In genomic region chr12:66733839-66734238, GRCh38 we compare ENCODE assay signal across 19 cellular contexts. TPM values are rescaled to one million over a fixed set of nuclear protein-coding genes. Genes with fewer than 3 reads are reported as not detected.
DNase-seq lines count a peak whose midpoint lies in the region; ATAC-seq and TF ChIP-seq lines count a peak whose summit lies in the region.
"Had no signal": no experiment of that assay in that cellular context is flagged by ENCODE, and none has a peak within 500 bp of the region (broad histone marks: within the 10 kb centered on the region; RNA-seq: fewer than 3 reads in every experiment).

No MANE protein-coding gene starts in this region.

- TF ChIP-seq RAD21 in neural cell (conservative IDR thresholded peaks at IDR 0.05), result no peak

- no peak overlapping the region for H2AK5ac ChIP-seq in H9 (ENCODE audit: insufficient read length, low read length)

- no peak overlapping the region for H2BK120ac ChIP-seq in H9 (ENCODE audit: low read depth, low read length, poor library complexity, severe bottlenecking)

- H3K27me3 ChIP-seq in H9 (ENCODE audit: insufficient read depth, low read length) (no peaks in the 10 kb centered on the region), iPS DF 6.9 (ENCODE audit: control insufficient read depth, insufficient read depth, low read length) (no peaks in the 10 kb centered on the region), neural cell (ENCODE audit: insufficient read depth, low read depth, low read length) (no peaks in the 10 kb centered on the region), gastroesophageal sphincter (no peaks in the 10 kb centered on the region)
- H3K27me3 ChIP-seq: SJCRH30 had no signal

- H3K9ac ChIP-seq in H9 (ENCODE audit: extremely low read depth, insufficient read length, low read length) (no peak overlapping the region), neural cell (ENCODE audit: low read length) (peak overlapping the region; percentile 33)

- H3K27ac ChIP-seq in H9 (ENCODE audit: insufficient read length, low read depth, low read length), result no peak overlapping the region
- H3K27ac ChIP-seq in iPS DF 6.9 (ENCODE audit: low read length), result no peak overlapping the region
- H3K27ac ChIP-seq in neural cell (ENCODE audit: low read length), result peak overlapping the region; percentile 70
- H3K27ac ChIP-seq in gastroesophageal sphincter, result no peak overlapping the region
- H3K27ac ChIP-seq: C4-2B, SJCRH30 had no signal

- no peak overlapping the region for H2AFZ ChIP-seq in H9 (ENCODE audit: low read length)
- no peak overlapping the region for H2AFZ ChIP-seq in neural cell (ENCODE audit: low read depth, low read length)

- H3K56ac ChIP-seq in H9 (ENCODE audit: insufficient read length, low read depth, low read length), result no peak overlapping the region

- no peak overlapping the region for H4K5ac ChIP-seq in H9 (ENCODE audit: insufficient read length, low read depth, low read length)

- H4K20me1 ChIP-seq in H9 (ENCODE audit: control insufficient read depth, insufficient read depth, insufficient read length) (no peaks in the 10 kb centered on the region), neural cell (ENCODE audit: insufficient read depth) (no peaks in the 10 kb centered on the region)

- no CpG with 5 or more reads among the region's 4 CpGs for WGBS in H9 (ENCODE audit: extremely low coverage, insufficient read length, low lambda C conversion rate)
- WGBS in iPS DF 6.9 (ENCODE audit: insufficient coverage, insufficient read length), result no CpG with 5 or more reads among the region's 4 CpGs
- WGBS in gastroesophageal sphincter (ENCODE audit: low coverage in 1 of 2), 2 donors, result 85 to 96% methylated on average over 4 of the region's 4 CpGs

- H3K9me3 ChIP-seq in H9 (ENCODE audit: control insufficient read depth, low read depth, low read length), result no peaks in the 10 kb centered on the region
- H3K9me3 ChIP-seq in iPS DF 6.9 (ENCODE audit: control insufficient read depth, insufficient read depth, low read length), result no peaks in the 10 kb centered on the region
- H3K9me3 ChIP-seq in neural cell (ENCODE audit: low read length), result no peaks in the 10 kb centered on the region
- no peaks in the 10 kb centered on the region for H3K9me3 ChIP-seq in gastroesophageal sphincter
- H3K9me3 ChIP-seq: SJCRH30 had no signal

- H3K4me3 Mint-ChIP-seq in H9, result no peak overlapping the region; a peak in 1 of 5 replicates
- no peak overlapping the region for H3K4me3 Mint-ChIP-seq in brain
- H3K4me3 Mint-ChIP-seq: CD8-positive, alpha-beta memory T cell; HFFc6 had no signal

- no peak overlapping the region for H4K8ac ChIP-seq in H9 (replicated peaks; ENCODE audit: insufficient read length, low read depth, low read length)

- no peak overlapping the region for H2BK12ac ChIP-seq in H9 (ENCODE audit: insufficient read length, low read depth, low read length)

- H3K4me1 ChIP-seq in H9 (ENCODE audit: insufficient read depth, low read length) (peaks cover 2% of the 10 kb centered on the region; the same call in 1 of the 2 replicates), iPS DF 6.9 (ENCODE audit: control insufficient read depth, insufficient read depth, low read length) (no peaks in the 10 kb centered on the region; the same call in 1 of the 2 replicates), gastroesophageal sphincter (no peaks in the 10 kb centered on the region)
- H3K4me1 ChIP-seq: SJCRH30 had no signal

- no peak overlapping the region for H3K18ac ChIP-seq in H9 (ENCODE audit: insufficient read length, low read depth, low read length)

- H2BK5ac ChIP-seq in H9 (ENCODE audit: insufficient read length, low read length), result no peak overlapping the region

- no peaks in the 10 kb centered on the region for H3K9me2 ChIP-seq in neural cell (ENCODE audit: insufficient read depth, low read length)

- H3T11ph ChIP-seq in H9 (ENCODE audit: low read length), result no peak overlapping the region

- no peak overlapping the region for H2BK20ac ChIP-seq in H9 (ENCODE audit: low read depth, low read length, poor library complexity, severe bottlenecking)

- no peak overlapping the region for H2BK15ac ChIP-seq in H9 (ENCODE audit: low read depth, low read length)

- H3K27ac Mint-ChIP-seq in H9 (peak overlapping the region; percentile 50 to 77 (median 65); a peak in 6 of 7 replicates), brain (peak overlapping the region in 4 of 5 experiments; percentile 7 to 77 (median 43))
- H3K27ac Mint-ChIP-seq: CD8-positive, alpha-beta memory T cell; HFFc6 had no signal

- H3K4ac ChIP-seq in H9 (ENCODE audit: low read depth, low read length), result no peak overlapping the region

- no peak for DNase-seq in H9
- peak; percentile 9 for DNase-seq in iPS DF 6.9 (ENCODE audit: low read depth, low spot score)
- DNase-seq in activated CD4-positive, alpha-beta T cell treated with anti-CD3 and anti-CD28 coated beads, Interleukin-2, amount 50 U/mL, for 48 hours, result no peak
- no peak for DNase-seq in activated CD4-positive, alpha-beta T cell treated with anti-CD3 and anti-CD28 coated beads, Interleukin-2, amount 50 U/mL, for 4 hours
- DNase-seq in NCI-H2196 treated with DMSO at 0.1 percent for 48 hours (lab: John Stamatoyannopoulos, UW; ENCODE audit: unreplicated experiment), result no peak
- DNase-seq: Calu3; CD8-positive, alpha-beta memory T cell; HFFc6; KG1; NCI-H1092; NCI-H1436 treated with DMSO at 0.1 percent for 48 hours; NCI-H2029; NCI-H526; OCI-M1; SJCRH30 had no signal

- no peak overlapping the region for H3K4me3 ChIP-seq in iPS DF 6.9 (ENCODE audit: low read length)
- peak overlapping the region; percentile 50 for H3K4me3 ChIP-seq in neural cell (ENCODE audit: low read length)
- no peak overlapping the region for H3K4me3 ChIP-seq in gastroesophageal sphincter
- H3K4me3 ChIP-seq: SJCRH30 had no signal

- H3K79me2 ChIP-seq in H9 (ENCODE audit: insufficient read depth, low read length), result no peaks in the 10 kb centered on the region
- H3K79me2 ChIP-seq in neural cell (replicated peaks; ENCODE audit: insufficient read depth, low read length), result no peaks in the 10 kb centered on the region

- TF ChIP-seq CTCF in H9 (conservative IDR thresholded peaks at IDR 0.05) (no peak), brain (conservative IDR thresholded peaks at IDR 0.05) (no peak), neural cell (IDR thresholded peaks at IDR 0.05; ENCODE audit: poor library complexity, severe bottlenecking) (no peak), gastroesophageal sphincter (IDR thresholded peaks at IDR 0.05) (no peak)

- no peaks in the 10 kb centered on the region for H3K23me2 ChIP-seq in H9 (ENCODE audit: insufficient read length, low read depth, low read length, poor library complexity, severe bottlenecking)

- H3K23ac ChIP-seq in H9 (ENCODE audit: insufficient read length, low read depth, low read length), result no peak overlapping the region

- no peak for ATAC-seq in gastroesophageal sphincter

- H3F3A ChIP-seq in neural cell (ENCODE audit: insufficient read depth, low read length, poor library complexity, severe bottlenecking), result no peaks in the 10 kb centered on the region

- no peak overlapping the region for H4K91ac ChIP-seq in H9 (ENCODE audit: insufficient read length, low read depth, low read length)

- H3K36me3 Mint-ChIP-seq in H9 (ENCODE audit: insufficient read depth in 1 of 3, low read depth in 3 of 3) (peaks cover 0 to 3% (median 3%) of the 10 kb centered on the region in 3 experiments; a peak in 2 of 7 replicates), brain (no peaks in the 10 kb centered on the region)
- H3K36me3 Mint-ChIP-seq: CD8-positive, alpha-beta memory T cell had no signal

- H3K79me1 ChIP-seq in H9 (ENCODE audit: insufficient read depth, low read depth, low read length, poor library complexity, severe bottlenecking), result no peaks in the 10 kb centered on the region

- H3K4me1 Mint-ChIP-seq in H9 (peaks cover 11 to 23% of the 10 kb centered on the region in 2 experiments), brain (peaks cover 29% of the 10 kb centered on the region)

- TF ChIP-seq EP300 in neural cell (conservative IDR thresholded peaks at IDR 0.05; ENCODE audit: poor library complexity, severe bottlenecking) (no peak), gastroesophageal sphincter (IDR thresholded peaks at IDR 0.05) (no peak)

- H3K36me3 ChIP-seq in iPS DF 6.9 (ENCODE audit: control insufficient read depth, insufficient read depth, low read length), result no peaks in the 10 kb centered on the region
- no peaks in the 10 kb centered on the region for H3K36me3 ChIP-seq in neural cell (ENCODE audit: insufficient read depth, low read length)
- H3K36me3 ChIP-seq in gastroesophageal sphincter, result no peaks in the 10 kb centered on the region
- H3K36me3 ChIP-seq: SJCRH30 had no signal

- TF ChIP-seq POLR2A in gastroesophageal sphincter (IDR thresholded peaks at IDR 0.05), result no peak

- H3K9me3 Mint-ChIP-seq in H9 (peaks cover 0 to 4% of the 10 kb centered on the region in 2 experiments; a peak in 1 of 5 replicates), brain (peaks cover 0 to 5% (median 0%) of the 10 kb centered on the region in 5 experiments)
- H3K9me3 Mint-ChIP-seq: CD8-positive, alpha-beta memory T cell had no signal

- H3K4me2 ChIP-seq in H9 (ENCODE audit: insufficient read depth, insufficient read length, low read length) (no peak overlapping the region), neural cell (ENCODE audit: low read length) (peak overlapping the region; percentile 27)

- H3K14ac ChIP-seq in H9 (ENCODE audit: insufficient read depth, low read length), result no peak overlapping the region

- H3K27me3 Mint-ChIP-seq in H9 (ENCODE audit: low read depth), result no peaks in the 10 kb centered on the region
- peaks cover 2% of the 10 kb centered on the region for H3K27me3 Mint-ChIP-seq in brain

TF ChIP-seq in neural cell, 6 proteins besides CTCF, POLR2A, EP300 and RAD21 (continues in another document):
- TF ChIP-seq POLR2AphosphoS5 (IDR thresholded peaks at IDR 0.05), result no peak
- no peak for TF ChIP-seq EZH2 (IDR thresholded peaks at IDR 0.05; ENCODE audit: borderline replicate concordance, insufficient read depth, low read length, poor library complexity, severe bottlenecking)

RNA-seq across cellular contexts. Expression of gene GRIP1, which starts 55.0 kb away (rescaled TPM):
- total RNA-seq in H9 (2021) (16.5 and 19.5 TPM in 2 replicates), gastroesophageal sphincter (10 to 100 TPM in 2 of 4 donors, 1 to 10 TPM in 2; 6.8 to 17.8 (median 11.6) TPM)
- polyA plus RNA-seq in brain (ENCODE audit: insufficient read depth, low read depth, low replicate concordance) (18.3 TPM), neural cell (41.1 and 54.9 TPM in 2 replicates)
- polyA minus RNA-seq in neural cell, result 134 and 148 TPM in 2 replicates
